In genomic region chr10:4481192-4481591, GRCh38 we compare ENCODE assay signal across 27 cellular contexts.
"Had no signal": no experiment of that assay in that cellular context is flagged by ENCODE, and none has a peak within 500 bp of the region (broad histone marks: within the 10 kb centered on the region; RNA-seq: fewer than 3 reads in every experiment).

No MANE protein-coding gene starts in this region.

- H3K4me1 ChIP-seq: colonic mucosa, esophagus squamous epithelium, heart right ventricle, left lung, neural progenitor cell, parathyroid adenoma, right lobe of liver, testis, tibial artery had no signal

- H3K9ac ChIP-seq: neural progenitor cell, parathyroid adenoma had no signal

- ATAC-seq: heart right ventricle; left cardiac atrium; left lung; mucosa of descending colon; natural killer cell treated with Interleukin-12 subunit alpha and Interleukin-12 subunit beta and Interleukin-15 and Interleukin-18, amount 100 ng/mL, for 72 hours; right lobe of liver had no signal

- H3K9me3 Mint-ChIP-seq: mesothelial cell of epicardium; natural killer cell treated with Interleukin-12 subunit alpha and Interleukin-12 subunit beta and Interleukin-15 and Interleukin-18, amount 100 ng/mL, for 72 hours; neural progenitor cell had no signal

- H2AFZ ChIP-seq: neural progenitor cell, parathyroid adenoma had no signal

- H3K27ac ChIP-seq: colonic mucosa, esophagus squamous epithelium, heart right ventricle, left lung, neural progenitor cell, parathyroid adenoma, right lobe of liver, testis, tibial artery had no signal

- H3K27me3 ChIP-seq: colonic mucosa, esophagus squamous epithelium, heart right ventricle, left lung, neural progenitor cell, right lobe of liver, testis, tibial artery had no signal

- DNase-seq: colonic mucosa; dermis blood vessel endothelial cell; effector memory CD4-positive, alpha-beta T cell; esophagus squamous epithelium; foreskin melanocyte; glutamatergic neuron; heart right ventricle; hippocampal formation; left cardiac atrium; left lung; mesenchymal stem cell; mucosa of descending colon; naive B cell; right lobe of liver; small intestine; stimulated activated CD4-positive, alpha-beta T cell treated with anti-CD3 and anti-CD28 coated beads, Interleukin-15, amount 100 ng/mL, for 24 hours; stimulated activated CD4-positive, alpha-beta T cell treated with anti-CD3 and anti-CD28 coated beads, Interleukin-2, amount 100 ng/mL, for 48 hours; stimulated activated naive B cell treated with anti-CD40 and anti-IgM and Interleukin-4, amounts not matched to agents 10 μg/mL and 1 μg/mL and 100 μg/mL, for 72 hours; substantia nigra; testis; tibial artery had no signal

- H3K36me3 ChIP-seq: colonic mucosa, esophagus squamous epithelium, heart right ventricle, left lung, neural progenitor cell, right lobe of liver, tibial artery had no signal

- H3K36me3 Mint-ChIP-seq: mesothelial cell of epicardium; naive B cell; natural killer cell treated with Interleukin-12 subunit alpha and Interleukin-12 subunit beta and Interleukin-15 and Interleukin-18, amount 100 ng/mL, for 72 hours; neural progenitor cell; type B pancreatic cell had no signal

- H3K27me3 Mint-ChIP-seq: stimulated activated naive B cell treated with anti-CD40 and anti-IgM and Interleukin-4, amounts not matched to agents 10 μg/mL and 1 μg/mL and 100 μg/mL, for 72 hours; type B pancreatic cell had no signal

- H3K4me3 ChIP-seq: colonic mucosa, esophagus squamous epithelium, heart right ventricle, left lung, mucosa of descending colon, neural progenitor cell, right lobe of liver, testis, tibial artery had no signal

- H3K27ac Mint-ChIP-seq: mesothelial cell of epicardium; natural killer cell treated with Interleukin-12 subunit alpha and Interleukin-12 subunit beta and Interleukin-15 and Interleukin-18, amount 100 ng/mL, for 72 hours; neural progenitor cell; progenitor cell of endocrine pancreas; stimulated activated naive B cell treated with anti-CD40 and anti-IgM and Interleukin-4, amounts not matched to agents 10 μg/mL and 1 μg/mL and 100 μg/mL, for 72 hours; type B pancreatic cell had no signal

- H3K9me3 ChIP-seq: colonic mucosa, esophagus squamous epithelium, heart right ventricle, left lung, mucosa of descending colon, right lobe of liver, testis, tibial artery had no signal

- H3K4me2 ChIP-seq: neural progenitor cell had no signal

- H3K4me1 Mint-ChIP-seq: mesothelial cell of epicardium, naive B cell had no signal

- H3K79me2 ChIP-seq: parathyroid adenoma had no signal

- H3K4me3 Mint-ChIP-seq: mesothelial cell of epicardium; naive B cell; natural killer cell treated with Interleukin-12 subunit alpha and Interleukin-12 subunit beta and Interleukin-15 and Interleukin-18, amount 100 ng/mL, for 72 hours; neural progenitor cell; stimulated activated naive B cell treated with anti-CD40 and anti-IgM and Interleukin-4, amounts not matched to agents 10 μg/mL and 1 μg/mL and 100 μg/mL, for 72 hours; type B pancreatic cell had no signal
